In the genomic region with DNA sequence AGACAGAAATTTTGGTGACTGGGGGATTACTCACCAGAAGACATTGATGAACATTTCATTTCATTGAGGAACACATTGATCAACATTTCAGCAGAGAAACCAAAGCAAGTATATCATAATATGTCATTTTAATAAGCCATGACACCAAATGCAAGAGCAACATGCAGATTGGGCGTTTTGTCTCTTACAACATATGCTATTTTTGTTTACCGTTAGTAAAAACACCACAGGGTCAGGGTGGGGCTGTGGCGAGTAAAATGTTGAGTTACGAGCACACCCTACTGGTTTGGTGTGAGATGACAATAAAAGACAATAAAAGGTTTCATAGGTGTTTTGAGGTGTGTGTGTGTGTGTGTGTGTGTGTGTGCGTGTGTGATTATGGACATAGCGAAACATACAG, we compare ENCODE assay signal across 9 cellular contexts.
DNase-seq lines count a peak whose midpoint lies in the region; ATAC-seq, FAIRE-seq and TF ChIP-seq lines count a peak whose summit lies in the region.
"Had no signal": no experiment of that assay in that cellular context is flagged by ENCODE, and none has a peak within 500 bp of the region (broad histone marks: within the 10 kb centered on the region; RNA-seq: fewer than 3 reads in every experiment).

No MANE protein-coding gene starts in this region.

- no peak overlapping the region for H2BK120ac ChIP-seq in mesendoderm (ENCODE audit: low read depth, low read length)

- no peak overlapping the region for H3K18ac ChIP-seq in mesendoderm (ENCODE audit: low read length)

- no peak overlapping the region for H3K9ac ChIP-seq in mesendoderm (ENCODE audit: low read length)

- no CpG with 5 or more reads among the region's 6 CpGs for WGBS in mesendoderm (ENCODE audit: extremely low coverage, insufficient coverage, low lambda C conversion rate)

- no peak overlapping the region for H3K4me3 Mint-ChIP-seq in activated naive CD8-positive, alpha-beta T cell treated with anti-CD3 and anti-CD28 coated beads, Interleukin-2, amount 50 U/mL, for 24 hours

- H3K9me3 Mint-ChIP-seq in activated naive CD8-positive, alpha-beta T cell treated with anti-CD3 and anti-CD28 coated beads, Interleukin-2, amount 50 U/mL, for 24 hours = no peaks in the 10 kb centered on the region

- H3K27me3 Mint-ChIP-seq in activated naive CD8-positive, alpha-beta T cell treated with anti-CD3 and anti-CD28 coated beads, Interleukin-2, amount 50 U/mL, for 24 hours = no peaks in the 10 kb centered on the region

- H3K56ac ChIP-seq in mesendoderm (ENCODE audit: low read length) = no peak overlapping the region

- H4K5ac ChIP-seq in mesendoderm (ENCODE audit: low read length) = no peak overlapping the region

- TF ChIP-seq CTCF in dorsolateral prefrontal cortex (IDR thresholded peaks at IDR 0.05 in 54 of 56, conservative IDR thresholded peaks at IDR 0.05 in 2 of 56; ENCODE audit: low read depth in 1 of 56, partially characterized antibody in 56 of 56) = peak in 5 of 56 donors; percentile 8 to 20 (median 14)

- no peaks in the 10 kb centered on the region for H3K36me3 ChIP-seq in mesendoderm (ENCODE audit: control insufficient read depth, insufficient read depth, low read length)
- H3K36me3 ChIP-seq: prostate gland had no signal

- H3K79me1 ChIP-seq in mesendoderm (ENCODE audit: low read length) = no peaks in the 10 kb centered on the region

- no peak overlapping the region for H3K4me3 ChIP-seq in mesendoderm (ENCODE audit: low read length)
- H3K4me3 ChIP-seq in dorsolateral prefrontal cortex = no peak overlapping the region
- H3K4me3 ChIP-seq: prostate gland had no signal

- H3K79me2 ChIP-seq in mesendoderm (ENCODE audit: control insufficient read depth, insufficient read depth, low read length) = no peaks in the 10 kb centered on the region

- H4K8ac ChIP-seq in mesendoderm (ENCODE audit: low read depth, low read length) = no peak overlapping the region

- in situ Hi-C loops in G401 (cut with HindIII; ENCODE audit: low sequenced_read_pairs) = no loop called here

- intact Hi-C loops in dorsolateral prefrontal cortex (cut with DNase I) = no loop called here

- DNase-seq in G401 (ENCODE audit: low spot score) (peak; percentile 12), mesendoderm (peak; percentile 70), dorsolateral prefrontal cortex (no peak)
- DNase-seq in activated naive CD8-positive, alpha-beta T cell treated with anti-CD3 and anti-CD28 coated beads, Interleukin-2, amount 50 U/mL, for 24 hours = no peak

- H3K4ac ChIP-seq in mesendoderm (ENCODE audit: low read depth, low read length) = no peak overlapping the region

- H3K4me1 Mint-ChIP-seq in activated naive CD8-positive, alpha-beta T cell treated with anti-CD3 and anti-CD28 coated beads, Interleukin-2, amount 50 U/mL, for 24 hours = no peaks in the 10 kb centered on the region

- no peak overlapping the region for H3K4me2 ChIP-seq in mesendoderm (ENCODE audit: low read length)

- H3K27ac ChIP-seq in mesendoderm (ENCODE audit: low read depth, low read length) = no peak overlapping the region
- no peak overlapping the region for H3K27ac ChIP-seq in dorsolateral prefrontal cortex
- H3K27ac ChIP-seq: prostate gland had no signal

- ATAC-seq in HG02981 (IDR thresholded peaks at IDR 0.05; ENCODE audit: unreplicated experiment) (peak; percentile 59), GM18520 (IDR thresholded peaks at IDR 0.05; ENCODE audit: unreplicated experiment) (no peak), GM21526 (IDR thresholded peaks at IDR 0.05; ENCODE audit: low FRiP score, unreplicated experiment) (no peak)
- ATAC-seq in activated naive CD8-positive, alpha-beta T cell treated with anti-CD3 and anti-CD28 coated beads, Interleukin-2, amount 50 U/mL, for 24 hours = no peak

- no peak overlapping the region for H2BK5ac ChIP-seq in mesendoderm (ENCODE audit: low read length)

- peak; percentile 94 for FAIRE-seq in TTC549 (lab: Jason Lieb, UNC)

- no peaks in the 10 kb centered on the region for H3K4me1 ChIP-seq in mesendoderm (ENCODE audit: control insufficient read depth, low read depth, low read length)
- H3K4me1 ChIP-seq: prostate gland had no signal

- H2BK15ac ChIP-seq in mesendoderm (replicated peaks; ENCODE audit: low read depth) = no peak overlapping the region

- no peak overlapping the region for H3K27ac Mint-ChIP-seq in activated naive CD8-positive, alpha-beta T cell treated with anti-CD3 and anti-CD28 coated beads, Interleukin-2, amount 50 U/mL, for 24 hours

- no peaks in the 10 kb centered on the region for H3K36me3 Mint-ChIP-seq in activated naive CD8-positive, alpha-beta T cell treated with anti-CD3 and anti-CD28 coated beads, Interleukin-2, amount 50 U/mL, for 24 hours (ENCODE audit: low read depth)

- H3K27me3 ChIP-seq in mesendoderm (ENCODE audit: insufficient read depth, low read length, poor library complexity) (no peaks in the 10 kb centered on the region), dorsolateral prefrontal cortex (no peaks in the 10 kb centered on the region)

- no peak overlapping the region for H3K23ac ChIP-seq in mesendoderm (ENCODE audit: low read length)

- H2AK5ac ChIP-seq in mesendoderm (ENCODE audit: low read length) = no peak overlapping the region

Comparison
In these comparisons a context has a peak if more than half of its experiments do, and no peak if none do; other contexts are left out.
1. DNase-seq: peak in G401 (single experiment) and mesendoderm (single experiment); none in activated naive CD8-positive, alpha-beta T cell treated with anti-CD3 and anti-CD28 coated beads, Interleukin-2, amount 50 U/mL, for 24 hours (single experiment) and dorsolateral prefrontal cortex (0 of 10).